ENCODE assay signal across 22 cellular contexts in genomic region chr20:51711426-51711825, GRCh38. TPM values are rescaled to one million over a fixed set of nuclear protein-coding genes. Genes with fewer than 3 reads are reported as not detected.
DNase-seq lines count a peak whose midpoint lies in the region; ATAC-seq and TF ChIP-seq lines count a peak whose summit lies in the region.
"Had no signal": no experiment of that assay in that cellular context is flagged by ENCODE, and none has a peak within 500 bp of the region (broad histone marks: within the 10 kb centered on the region; RNA-seq: fewer than 3 reads in every experiment).

No MANE protein-coding gene starts in this region.

- no peak overlapping the region for H3K27ac Mint-ChIP-seq in Calu3 (ENCODE audit: unreplicated experiment)
- H3K27ac Mint-ChIP-seq in WTC11: peak overlapping the region; percentile 97
- H3K27ac Mint-ChIP-seq in nephron: peak overlapping the region in 2 of 3 experiments; percentile 32 to 65
- H3K27ac Mint-ChIP-seq: CD4-positive, alpha-beta memory T cell; IgD-negative memory B cell had no signal

- no peak for DNase-seq in Calu3
- DNase-seq in WTC11 (ENCODE audit: low spot score): no peak
- no peak for DNase-seq in dorsolateral prefrontal cortex
- DNase-seq in NK-92 treated with Interleukin-12 subunit alpha and Interleukin-12 subunit beta, amount 100 ng/mL, for 24 hours (lab: John Stamatoyannopoulos, UW): no peak
- DNase-seq: 8988T; Caco-2; CD4-positive, alpha-beta memory T cell; DND-41; MV-4-11; NCI-H1694; NCI-H2081; NCI-H2171 treated with DMSO at 0.1 percent for 48 hours; NCI-H69; SIG-M5 had no signal

- POLR2A ChIA-PET in WTC11 (lab: Charles Lee): no interaction called here

- H3K27me3 Mint-ChIP-seq in Calu3 (ENCODE audit: unreplicated experiment) (no peaks in the 10 kb centered on the region), WTC11 (ENCODE audit: low read depth) (no peaks in the 10 kb centered on the region), nephron (ENCODE audit: low read depth) (peaks cover 3% of the 10 kb centered on the region)

- no peak overlapping the region for H3K9ac ChIP-seq in HUES64 (ENCODE audit: low read depth, low read length)
- H3K9ac ChIP-seq: BLaER1 treated with 17β-estradiol and CSF1 and Interleukin-3, amounts not matched to agents 10 nM and 100 nM had no signal

- ATAC-seq in WTC11: no peak
- no peak for ATAC-seq in HG02938 (IDR thresholded peaks at IDR 0.05; ENCODE audit: unreplicated experiment)
- no peak for ATAC-seq in HG02610 (IDR thresholded peaks at IDR 0.05; ENCODE audit: unreplicated experiment)
- ATAC-seq: SK-N-SH treated with all-trans-retinoic acid at 6 μM for 48 hours had no signal

- intact Hi-C loops in Calu3 (cut with micrococcal nuclease; ENCODE audit: unreplicated experiment): no loop called here
- intact Hi-C loops in dorsolateral prefrontal cortex (cut with DNase I): loop anchor here (5.0 kb wide), 1 partner anchor 56 kb away; the partner anchor contains the start of gene ATP9A (in 2 of the 2)

- no peak overlapping the region for H3K4me3 Mint-ChIP-seq in Calu3 (ENCODE audit: low read depth, unreplicated experiment)
- peak overlapping the region; percentile 46; the same call in 1 of the 2 replicates for H3K4me3 Mint-ChIP-seq in WTC11
- H3K4me3 Mint-ChIP-seq in nephron: no peak overlapping the region
- H3K4me3 Mint-ChIP-seq: CD4-positive, alpha-beta memory T cell; IgD-negative memory B cell had no signal

- TSS peak; percentile 10 for BruUV-seq in Calu3 (replicated peaks; lab: Mats Ljungman, UMichigan)

- H3K4me1 Mint-ChIP-seq in Calu3 (ENCODE audit: low read depth, unreplicated experiment) (peaks cover 11% of the 10 kb centered on the region), WTC11 (peaks cover 60% of the 10 kb centered on the region), nephron (peaks cover 37% of the 10 kb centered on the region)
- H3K4me1 Mint-ChIP-seq: IgD-negative memory B cell had no signal

- peak overlapping the region; percentile 85; the same call in 1 of the 2 replicates for H3K27ac ChIP-seq in HUES64 (ENCODE audit: low read depth, low read length)
- H3K27ac ChIP-seq in dorsolateral prefrontal cortex: peak overlapping the region in 4 of 59 donors; percentile 4 to 39 (median 21)
- H3K27ac ChIP-seq: BLaER1 treated with 17β-estradiol and CSF1 and Interleukin-3, amounts not matched to agents 10 nM and 100 nM; RWPE1 had no signal

- no peaks in the 10 kb centered on the region for H3K9me3 ChIP-seq in HUES64 (ENCODE audit: insufficient read depth, low read depth, low read length)
- H3K9me3 ChIP-seq: BLaER1 treated with 17β-estradiol and CSF1 and Interleukin-3, amounts not matched to agents 10 nM and 100 nM; Caco-2 had no signal

- H3K9me3 Mint-ChIP-seq in Calu3 (ENCODE audit: low read depth, unreplicated experiment): no peaks in the 10 kb centered on the region
- H3K9me3 Mint-ChIP-seq in WTC11: no peaks in the 10 kb centered on the region
- no peaks in the 10 kb centered on the region for H3K9me3 Mint-ChIP-seq in nephron
- H3K9me3 Mint-ChIP-seq: CD4-positive, alpha-beta memory T cell; IgD-negative memory B cell had no signal

- CTCF ChIA-PET in Calu3 (lab: Charles Lee) (interaction anchor here (0.7 kb wide), 1 partner anchor 145 kb away, joined by 4 read pairs; no protein-coding TSS in a partner anchor), WTC11 (lab: Charles Lee) (interaction anchor here (0.6 to 2.1 kb wide), 12 partner anchors 10 to 395 kb away, joined by 3 to 21 read pairs (median 4); no protein-coding TSS in a partner anchor)

- peaks cover 14% of the 10 kb centered on the region for H3K36me3 Mint-ChIP-seq in Calu3 (ENCODE audit: insufficient read depth, unreplicated experiment)
- H3K36me3 Mint-ChIP-seq in WTC11: no peaks in the 10 kb centered on the region
- peaks cover 17% of the 10 kb centered on the region for H3K36me3 Mint-ChIP-seq in nephron (ENCODE audit: low read depth)
- H3K36me3 Mint-ChIP-seq: CD4-positive, alpha-beta memory T cell; IgD-negative memory B cell had no signal

- H3K4me1 ChIP-seq in HUES64 (ENCODE audit: insufficient read depth, low read length): peaks cover 35% of the 10 kb centered on the region
- H3K4me1 ChIP-seq: BLaER1 treated with 17β-estradiol and CSF1 and Interleukin-3, amounts not matched to agents 10 nM and 100 nM had no signal

- 55% methylated on average over 2 of the region's 2 CpGs for WGBS in HUES64

- H3K27me3 ChIP-seq in HUES64 (ENCODE audit: insufficient read depth, low read length) (no peaks in the 10 kb centered on the region), dorsolateral prefrontal cortex (no peaks in the 10 kb centered on the region)
- H3K27me3 ChIP-seq: BLaER1 treated with 17β-estradiol and CSF1 and Interleukin-3, amounts not matched to agents 10 nM and 100 nM had no signal

- H3K36me3 ChIP-seq in HUES64 (ENCODE audit: insufficient read depth, low read length): no peaks in the 10 kb centered on the region
- H3K36me3 ChIP-seq: BLaER1 treated with 17β-estradiol and CSF1 and Interleukin-3, amounts not matched to agents 10 nM and 100 nM had no signal

- no peak overlapping the region for H3K4me3 ChIP-seq in HUES64 (ENCODE audit: low read length)
- no peak overlapping the region for H3K4me3 ChIP-seq in dorsolateral prefrontal cortex
- H3K4me3 ChIP-seq: BLaER1 treated with 17β-estradiol and CSF1 and Interleukin-3, amounts not matched to agents 10 nM and 100 nM had no signal

- TF ChIP-seq CTCF in Calu3 (IDR thresholded peaks at IDR 0.05; ENCODE audit: unreplicated experiment): no peak
- no peak for TF ChIP-seq CTCF in WTC11 (IDR thresholded peaks at IDR 0.05)
- TF ChIP-seq CTCF in nephron (IDR thresholded peaks at IDR 0.05; ENCODE audit: unreplicated experiment in 3 of 3): no peak
- no peak for TF ChIP-seq CTCF in dorsolateral prefrontal cortex (IDR thresholded peaks at IDR 0.05 in 54 of 56, conservative IDR thresholded peaks at IDR 0.05 in 2 of 56; ENCODE audit: low read depth in 1 of 56, partially characterized antibody in 56 of 56)

TF ChIP-seq in WTC11, 78 proteins besides CTCF, POLR2A, EP300 and RAD21 (continues in another document):
- TF ChIP-seq ZNF138 (CRISPR knock-in tag; conservative IDR thresholded peaks at IDR 0.05) (no peak), ETV6 (CRISPR knock-in tag; IDR thresholded peaks at IDR 0.05) (no peak), NFYB (CRISPR knock-in tag; conservative IDR thresholded peaks at IDR 0.05; ENCODE audit: low read depth) (no peak), JUN (CRISPR knock-in tag; IDR thresholded peaks at IDR 0.05) (no peak), MYBL2 (CRISPR knock-in tag; IDR thresholded peaks at IDR 0.05) (no peak)
- TF ChIP-seq, protein P1, sequence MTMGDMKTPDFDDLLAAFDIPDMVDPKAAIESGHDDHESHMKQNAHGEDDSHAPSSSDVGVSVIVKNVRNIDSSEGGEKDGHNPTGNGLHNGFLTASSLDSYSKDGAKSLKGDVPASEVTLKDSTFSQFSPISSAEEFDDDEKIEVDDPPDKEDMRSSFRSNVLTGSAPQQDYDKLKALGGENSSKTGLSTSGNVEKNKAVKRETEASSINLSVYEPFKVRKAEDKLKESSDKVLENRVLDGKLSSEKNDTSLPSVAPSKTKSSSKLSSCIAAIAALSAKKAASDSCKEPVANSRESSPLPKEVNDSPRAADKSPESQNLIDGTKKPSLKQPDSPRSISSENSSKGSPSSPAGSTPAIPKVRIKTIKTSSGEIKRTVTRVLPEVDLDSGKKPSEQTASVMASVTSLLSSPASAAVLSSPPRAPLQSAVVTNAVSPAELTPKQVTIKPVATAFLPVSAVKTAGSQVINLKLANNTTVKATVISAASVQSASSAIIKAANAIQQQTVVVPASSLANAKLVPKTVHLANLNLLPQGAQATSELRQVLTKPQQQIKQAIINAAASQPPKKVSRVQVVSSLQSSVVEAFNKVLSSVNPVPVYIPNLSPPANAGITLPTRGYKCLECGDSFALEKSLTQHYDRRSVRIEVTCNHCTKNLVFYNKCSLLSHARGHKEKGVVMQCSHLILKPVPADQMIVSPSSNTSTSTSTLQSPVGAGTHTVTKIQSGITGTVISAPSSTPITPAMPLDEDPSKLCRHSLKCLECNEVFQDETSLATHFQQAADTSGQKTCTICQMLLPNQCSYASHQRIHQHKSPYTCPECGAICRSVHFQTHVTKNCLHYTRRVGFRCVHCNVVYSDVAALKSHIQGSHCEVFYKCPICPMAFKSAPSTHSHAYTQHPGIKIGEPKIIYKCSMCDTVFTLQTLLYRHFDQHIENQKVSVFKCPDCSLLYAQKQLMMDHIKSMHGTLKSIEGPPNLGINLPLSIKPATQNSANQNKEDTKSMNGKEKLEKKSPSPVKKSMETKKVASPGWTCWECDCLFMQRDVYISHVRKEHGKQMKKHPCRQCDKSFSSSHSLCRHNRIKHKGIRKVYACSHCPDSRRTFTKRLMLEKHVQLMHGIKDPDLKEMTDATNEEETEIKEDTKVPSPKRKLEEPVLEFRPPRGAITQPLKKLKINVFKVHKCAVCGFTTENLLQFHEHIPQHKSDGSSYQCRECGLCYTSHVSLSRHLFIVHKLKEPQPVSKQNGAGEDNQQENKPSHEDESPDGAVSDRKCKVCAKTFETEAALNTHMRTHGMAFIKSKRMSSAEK (CRISPR knock-in tag; IDR thresholded peaks at IDR 0.05; ENCODE audit: borderline replicate concordance): no peak

RNA-seq across cellular contexts. Expression of gene ATP9A, which starts 56.8 kb away (rescaled TPM):
- total RNA-seq in Calu3 (2022) (90.3 and 98.5 TPM in 2 replicates), WTC11 (2021) (5.0 to 5.4 TPM (median 5.0 TPM) in 3 replicates), dorsolateral prefrontal cortex (100 to 1,000 TPM; 142 to 325 (median 243) TPM)
- 3.9 TPM for polyA plus RNA-seq in HUES64 (2013, experiment 1 of 2)
- 5.2 TPM for polyA plus RNA-seq in HUES64 (2013, experiment 2 of 2)

Comparison
In these comparisons a context has a peak if more than half of its experiments do, and no peak if none do; other contexts are left out.
1. RNA of gene ATP9A, which starts 56.8 kb away (total RNA-seq): 142 to 325 TPM in dorsolateral prefrontal cortex and 90.3 to 98.5 TPM in Calu3; 5.0 to 5.4 TPM in WTC11; every median in the first group is over 10 times any median in the second.